8 cellular contexts compared by ENCODE assay signal in the genomic region with DNA sequence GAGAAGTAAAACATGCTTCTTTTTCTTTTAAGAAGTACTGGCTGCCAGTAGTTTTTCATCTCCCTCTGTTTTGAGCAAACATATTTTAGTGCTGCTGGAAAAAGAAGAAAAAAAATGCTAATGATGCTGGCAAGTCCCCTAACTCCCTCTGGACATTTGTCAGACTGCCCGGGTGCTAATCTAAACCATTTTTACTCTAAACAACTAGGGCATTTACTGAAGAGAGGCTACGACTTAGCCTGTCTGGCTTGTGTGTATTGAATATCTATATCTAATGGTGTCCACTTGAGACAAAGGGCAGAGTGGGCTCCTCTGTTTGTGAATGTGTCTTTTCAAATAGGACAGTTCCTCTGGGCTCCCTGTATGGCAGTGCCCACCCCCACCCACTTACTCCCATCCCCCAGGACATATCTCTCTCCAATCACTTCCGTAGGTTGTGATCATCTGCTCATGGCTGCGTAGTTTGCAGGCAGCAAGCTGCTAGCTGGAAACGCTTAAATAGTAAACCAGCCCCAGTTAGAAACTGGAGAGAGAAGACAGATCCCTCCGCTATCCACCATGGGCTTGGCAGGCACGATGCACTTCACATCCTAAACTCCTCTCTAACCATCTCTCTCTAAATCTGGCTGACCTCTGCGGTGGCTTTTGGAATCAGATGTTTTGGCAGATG. TPM values are rescaled to one million over a fixed set of nuclear protein-coding genes. Genes with fewer than 3 reads are reported as not detected.
DNase-seq lines count a peak whose midpoint lies in the region; ATAC-seq and TF ChIP-seq lines count a peak whose summit lies in the region.

No MANE protein-coding gene starts in this region.

- H3K27ac Mint-ChIP-seq in CD4-positive, alpha-beta T cell = peak overlapping the region; percentile 84
- peak overlapping the region; percentile 94 for H3K27ac Mint-ChIP-seq in osteocyte (ENCODE audit: unreplicated experiment)

- peak overlapping the region; percentile 67 for H3K4me3 Mint-ChIP-seq in CD4-positive, alpha-beta T cell
- H3K4me3 Mint-ChIP-seq in osteocyte (ENCODE audit: unreplicated experiment) = peak overlapping the region; percentile 71

- no peak for ATAC-seq in CD4-positive, alpha-beta T cell (ENCODE audit: poor library complexity)
- no peak for ATAC-seq in HG03571 (IDR thresholded peaks at IDR 0.05; ENCODE audit: unreplicated experiment)

- no peak overlapping the region for H3K9ac ChIP-seq in MM.1S (ENCODE audit: low read length)

- H3K27me3 Mint-ChIP-seq in CD4-positive, alpha-beta T cell = no peaks in the 10 kb centered on the region
- no peaks in the 10 kb centered on the region for H3K27me3 Mint-ChIP-seq in osteocyte (ENCODE audit: unreplicated experiment)

- CTCF ChIA-PET in CD4-positive, alpha-beta T cell (lab: Charles Lee) = interaction anchor here (0.7 to 1.4 kb wide), 5 partner anchors 11 to 93 kb away, joined by 3 to 4 read pairs (median 3); no protein-coding TSS in a partner anchor

- WGBS in esophagus squamous epithelium, 2 donors = 39 to 56% methylated on average over 8 of the region's 8 CpGs
- WGBS in thyroid gland, 2 donors = 65 to 72% methylated on average over 8 of the region's 8 CpGs

- DNase-seq in CD4-positive, alpha-beta T cell = no peak
- DNase-seq in NCI-H748 treated with DMSO at 0.1 percent for 48 hours (lab: John Stamatoyannopoulos, UW) (peak; percentile 68), esophagus squamous epithelium (lab: John Stamatoyannopoulos, UW) (no peak), osteocyte (ENCODE audit: extremely low spot score, unreplicated experiment) (no peak), HT-29 (ENCODE audit: low spot score) (no peak), thyroid gland (no peak), MM.1S (no peak)

- H3K4me1 ChIP-seq in esophagus squamous epithelium (peaks cover 0 to 21% (median 0%) of the 10 kb centered on the region in 3 donors), thyroid gland (no peaks in the 10 kb centered on the region), MM.1S (ENCODE audit: low read length) (no peaks in the 10 kb centered on the region)

- no peak for TF ChIP-seq POLR2A in esophagus squamous epithelium (IDR thresholded peaks at IDR 0.05)
- TF ChIP-seq POLR2A in thyroid gland (IDR thresholded peaks at IDR 0.05) = no peak

- no peak for TF ChIP-seq CTCF in CD4-positive, alpha-beta T cell (IDR thresholded peaks at IDR 0.05)
- no peak for TF ChIP-seq CTCF in esophagus squamous epithelium (IDR thresholded peaks at IDR 0.05)
- no peak for TF ChIP-seq CTCF in osteocyte (IDR thresholded peaks at IDR 0.05)
- TF ChIP-seq CTCF in thyroid gland (IDR thresholded peaks at IDR 0.05) = no peak
- TF ChIP-seq CTCF in MM.1S (IDR thresholded peaks at IDR 0.05; ENCODE audit: low read length) = no peak

- H3K36me3 Mint-ChIP-seq in CD4-positive, alpha-beta T cell (ENCODE audit: low read depth) = peaks cover 47% of the 10 kb centered on the region
- no peaks in the 10 kb centered on the region for H3K36me3 Mint-ChIP-seq in osteocyte (ENCODE audit: unreplicated experiment)

- H3K4me3 ChIP-seq in esophagus squamous epithelium (peak overlapping the region in 3 of 4 donors; percentile 21 to 54 (median 21)), thyroid gland (replicated peaks in 1 of 3) (no peak overlapping the region), MM.1S (ENCODE audit: low read length) (no peak overlapping the region)

- peak overlapping the region; percentile 6 for H3K27ac ChIP-seq in CD4-positive, alpha-beta T cell (ENCODE audit: low read depth, low read length)
- peak overlapping the region in 3 of 4 donors; percentile 71 to 81 (median 75) for H3K27ac ChIP-seq in esophagus squamous epithelium
- no peak overlapping the region for H3K27ac ChIP-seq in thyroid gland
- no peak overlapping the region for H3K27ac ChIP-seq in MM.1S (ENCODE audit: low read length)

- H3K4me2 ChIP-seq in MM.1S (ENCODE audit: low read depth, low read length) = no peak overlapping the region

- H3K27me3 ChIP-seq in CD4-positive, alpha-beta T cell (ENCODE audit: control insufficient read depth, insufficient read depth, low read length) = no peaks in the 10 kb centered on the region
- H3K27me3 ChIP-seq in esophagus squamous epithelium = no peaks in the 10 kb centered on the region
- H3K27me3 ChIP-seq in thyroid gland = no peaks in the 10 kb centered on the region
- no peaks in the 10 kb centered on the region for H3K27me3 ChIP-seq in MM.1S (replicated peaks; ENCODE audit: insufficient read depth, low read length)

- H3F3A ChIP-seq in MM.1S (ENCODE audit: insufficient read depth, low read length) = no peaks in the 10 kb centered on the region

- peaks cover 23% of the 10 kb centered on the region for H3K79me2 ChIP-seq in MM.1S (ENCODE audit: low read length)

- peaks cover 83% of the 10 kb centered on the region for H3K4me1 Mint-ChIP-seq in CD4-positive, alpha-beta T cell (ENCODE audit: low read depth)
- H3K4me1 Mint-ChIP-seq in osteocyte (ENCODE audit: unreplicated experiment) = peaks cover 38% of the 10 kb centered on the region

- H3K9me2 ChIP-seq in MM.1S (replicated peaks; ENCODE audit: insufficient read depth, low read length) = no peaks in the 10 kb centered on the region

- H2AFZ ChIP-seq in MM.1S (ENCODE audit: low read length) = no peak overlapping the region

- intact Hi-C loops in CD4-positive, alpha-beta T cell (cut with DNase I, micrococcal nuclease) = loop anchor here in 1 of 2 experiments (5.0 kb wide), 1 partner anchor 57 kb away; no protein-coding TSS in a partner anchor
- intact Hi-C loops in esophagus squamous epithelium (cut with DNase I) (no loop called here), thyroid gland (cut with DNase I) (no loop called here)

- POLR2A ChIA-PET in CD4-positive, alpha-beta T cell (lab: Charles Lee) = interaction anchor here (0.6 to 5.1 kb wide), 5 partner anchors 30 to 69 kb away, joined by 3 to 36 read pairs (median 4); no protein-coding TSS in a partner anchor

- no peaks in the 10 kb centered on the region for H4K20me1 ChIP-seq in MM.1S (ENCODE audit: insufficient read depth, low read length)

- no peaks in the 10 kb centered on the region for H3K9me3 ChIP-seq in CD4-positive, alpha-beta T cell (ENCODE audit: control insufficient read depth, low read length)
- H3K9me3 ChIP-seq in esophagus squamous epithelium = no peaks in the 10 kb centered on the region
- H3K9me3 ChIP-seq in thyroid gland = no peaks in the 10 kb centered on the region
- no peaks in the 10 kb centered on the region for H3K9me3 ChIP-seq in MM.1S (replicated peaks; ENCODE audit: insufficient read depth, low read length)

- no peaks in the 10 kb centered on the region for H3K36me3 ChIP-seq in esophagus squamous epithelium
- H3K36me3 ChIP-seq in thyroid gland = no peaks in the 10 kb centered on the region
- H3K36me3 ChIP-seq in MM.1S (replicated peaks; ENCODE audit: insufficient read depth, low read length) = no peaks in the 10 kb centered on the region

- H3K9me3 Mint-ChIP-seq in CD4-positive, alpha-beta T cell = no peaks in the 10 kb centered on the region
- H3K9me3 Mint-ChIP-seq in osteocyte (ENCODE audit: unreplicated experiment) = no peaks in the 10 kb centered on the region

RNA-seq across cellular contexts. Expression of a gene that starts 58.4 kb away (rescaled TPM):
- total RNA-seq in CD4-positive, alpha-beta T cell = 100 to 1,000 TPM; 184 to 209 TPM
- total RNA-seq in esophagus squamous epithelium (10 to 100 TPM in 3 of 4 donors, 1 to 10 TPM in 1; 9.2 to 16.6 (median 11.7) TPM), osteocyte (13.1 and 15.2 TPM in 2 replicates), thyroid gland (1 to 10 TPM; 4.6 to 8.9 (median 7.1) TPM)
- total RNA-seq in HT-29 (2014; rRNA removed; shearing (Covaris generic)) = not detected in 2 replicates

Comparison
In these comparisons a context has a peak if more than half of its experiments do, and no peak if none do; other contexts are left out.
1. H3K27ac ChIP-seq: peak in CD4-positive, alpha-beta T cell (single experiment) and esophagus squamous epithelium (3 of 4); none in thyroid gland (0 of 3) and MM.1S (single experiment).
2. H3K4me3 ChIP-seq: peak in esophagus squamous epithelium (3 of 4); none in thyroid gland (0 of 3) and MM.1S (single experiment).
3. RNA of a gene that starts 58.4 kb away (total RNA-seq): 184 to 209 TPM in CD4-positive, alpha-beta T cell; 13.1 to 15.2 TPM in osteocyte, 9.2 to 16.6 TPM in esophagus squamous epithelium, 4.6 to 8.9 TPM in thyroid gland and not detected in HT-29; every median in the first group is over 10 times any median in the second.